In the genomic region with DNA sequence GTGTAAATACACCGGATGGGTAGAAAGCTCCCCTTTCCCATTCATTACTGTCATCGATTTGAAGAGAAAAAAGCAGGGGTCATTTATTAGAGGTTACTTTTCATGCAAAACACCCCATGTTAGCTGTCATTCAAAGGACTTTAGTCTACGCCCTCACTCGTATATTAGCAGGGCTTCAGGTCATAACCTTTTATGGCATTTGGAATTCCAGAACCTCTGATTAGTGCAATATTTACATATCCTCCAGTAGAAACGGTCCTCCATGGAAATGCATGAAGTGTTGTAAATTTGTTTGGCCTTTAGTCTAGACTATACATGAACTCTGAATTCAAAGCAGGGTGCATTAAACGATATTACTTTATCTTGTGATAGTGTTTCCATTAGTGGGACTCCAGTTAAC, we compare ENCODE assay signal across 28 cellular contexts.
"Had no signal": no experiment of that assay in that cellular context is flagged by ENCODE, and none has a peak within 500 bp of the region (broad histone marks: within the 10 kb centered on the region; RNA-seq: fewer than 3 reads in every experiment).

No MANE protein-coding gene starts in this region.

- H3K27me3 ChIP-seq: brain microvascular endothelial cell, SJCRH30 had no signal

- H3K4me3 ChIP-seq: SJCRH30, SK-N-MC had no signal

- H3K9me3 ChIP-seq: SJCRH30 had no signal

- ATAC-seq: activated CD8-positive, alpha-beta T cell treated with anti-CD3 and anti-CD28 coated beads for 36 hours; activated T-cell treated with anti-CD3 and anti-CD28 coated beads, Interleukin-2, amount 50 U/mL, for 72 hours; activated T-helper 17 cell treated with anti-CD3 and anti-CD28 coated beads, Interleukin-2, amount 50 U/mL, for 72 hours; Panc1 had no signal

- H3K27ac ChIP-seq: brain microvascular endothelial cell, SJCRH30, SK-N-MC had no signal

- DNase-seq: activated CD4-positive, alpha-beta T cell treated with anti-CD3 and anti-CD28 coated beads, Interleukin-2, amount 10 ng/mL, durations not matched to agents 24 days and 14 days; activated CD4-positive, alpha-beta T cell treated with anti-CD3 and anti-CD28 coated beads, Interleukin-2, amount 50 U/mL, for 4 hours; activated CD8-positive, alpha-beta T cell treated with anti-CD3 and anti-CD28 coated beads for 36 hours; activated effector memory CD4-positive, alpha-beta T cell treated with anti-CD3 and anti-CD28 coated beads, Interleukin-2, amount 50 U/mL, for 16 hours; activated naive CD4-positive, alpha-beta T cell; activated naive CD4-positive, alpha-beta T cell treated with anti-CD3 and anti-CD28 coated beads, Interleukin-2, amount 50 U/mL, for 16 hours; activated naive CD8-positive, alpha-beta T cell treated with anti-CD3 and anti-CD28 coated beads for 36 hours; activated T-cell treated with anti-CD3 and anti-CD28 coated beads, Interleukin-2, amount 50 U/mL, for 1 hour; activated T-cell treated with anti-CD3 and anti-CD28 coated beads, Interleukin-2, amount 50 U/mL, for 72 hours; amniotic stem cell; aorta; brain microvascular endothelial cell; central memory CD4-positive, alpha-beta T cell; MM.1S; NCI-H1417; NCI-H146; NCI-H187; NCI-H2029 treated with DMSO at 0.1 percent for 48 hours; NCI-H2171 treated with DMSO at 0.1 percent for 48 hours; NCI-H226; NCI-H524 treated with DMSO at 0.1 percent for 48 hours; NCI-H82; SHP77; SJCRH30; T1000 had no signal

- H3K36me3 ChIP-seq: brain microvascular endothelial cell, SJCRH30 had no signal

- H3K4me1 ChIP-seq: SJCRH30 had no signal
